Comparison of ENCODE assay signal across 33 cellular contexts in the genomic region with DNA sequence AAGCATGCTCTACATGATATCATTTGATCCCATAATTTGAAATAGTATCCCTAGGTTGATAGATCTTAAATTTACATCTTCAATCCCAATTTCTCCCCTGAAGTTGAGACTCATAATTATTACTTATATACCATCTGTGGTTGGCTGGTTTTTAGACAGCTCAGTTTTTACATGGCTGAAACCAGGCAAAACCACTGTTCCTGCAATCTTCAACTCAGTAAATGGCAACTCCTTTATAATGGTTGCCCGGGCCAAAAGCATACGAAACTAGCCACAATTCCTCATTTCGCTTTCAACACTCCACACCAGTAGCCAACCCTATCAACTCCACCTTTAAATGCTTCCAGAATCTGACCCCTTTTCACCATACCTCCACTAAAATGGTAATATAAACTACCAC.
"Had no signal": no experiment of that assay in that cellular context is flagged by ENCODE, and none has a peak within 500 bp of the region (broad histone marks: within the 10 kb centered on the region; RNA-seq: fewer than 3 reads in every experiment).

No MANE protein-coding gene starts in this region.

- H3K9me3 ChIP-seq: ascending aorta had no signal

- H3K4me1 Mint-ChIP-seq: activated B cell treated with CpG ODN at 0.5 μM for 24 hours had no signal

- H3K9me3 Mint-ChIP-seq: activated B cell treated with CpG ODN at 0.5 μM for 24 hours; activated CD4-positive, alpha-beta memory T cell treated with anti-CD3 and anti-CD28 coated beads for 36 hours; activated T-cell treated with anti-CD3 and anti-CD28 coated beads, Interleukin-2, amount 50 U/mL, for 24 hours; central memory CD8-positive, alpha-beta T cell had no signal

- DNase-seq: activated B cell treated with CpG ODN at 0.5 μM for 24 hours; activated CD4-positive, alpha-beta memory T cell treated with anti-CD3 and anti-CD28 coated beads for 36 hours; activated CD4-positive, alpha-beta T cell treated with anti-CD3 and anti-CD28 coated beads for 4 hours; activated CD4-positive, alpha-beta T cell treated with anti-CD3 and anti-CD28 coated beads, Interleukin-2, amount 10 ng/mL, durations not matched to agents 24 days and 14 days; activated CD4-positive, alpha-beta T cell treated with anti-CD3 and anti-CD28 coated beads, Interleukin-2, amount 50 U/mL, for 1 hour; activated CD4-positive, alpha-beta T cell treated with anti-CD3 and anti-CD28 coated beads, Interleukin-2, amount 50 U/mL, for 4 hours; activated CD4-positive, CD25-positive, alpha-beta regulatory T cell treated with anti-CD3 and anti-CD28 coated beads, Interleukin-2, amount 50 U/mL, for 72 hours; activated CD8-positive, alpha-beta memory T cell treated with anti-CD3 and anti-CD28 coated beads, Interleukin-2, amount 50 U/mL, for 4 hours; activated CD8-positive, alpha-beta T cell treated with anti-CD3 and anti-CD28 coated beads for 36 hours; activated effector memory CD4-positive, alpha-beta T cell treated with Interleukin-2 at 50 U/mL for 16 hours; activated gamma-delta T cell; activated naive CD4-positive, alpha-beta T cell treated with anti-CD3 and anti-CD28 coated beads, Interleukin-2, amount 10 ng/mL, durations not matched to agents 7 days and 5 days; activated naive CD4-positive, alpha-beta T cell treated with Interleukin-2 at 50 U/mL for 16 hours; activated naive CD8-positive, alpha-beta T cell treated with anti-CD3 and anti-CD28 coated beads, Interleukin-2, amount 10 ng/mL, durations not matched to agents 7 days and 5 days; activated naive CD8-positive, alpha-beta T cell treated with anti-CD3 and anti-CD28 coated beads, Interleukin-2, amount 50 U/mL, for 24 hours; activated T-cell treated with anti-CD3 and anti-CD28 coated beads, Interleukin-2, amount 50 U/mL, for 24 hours; activated T-cell treated with anti-CD3 and anti-CD28 coated beads, Interleukin-2, amount 50 U/mL, for 48 hours; amygdala; anterior cingulate cortex; caudate nucleus; cerebellar nuclear complex; T-helper 2 cell; T-helper 9 cell had no signal

- H3K27me3 ChIP-seq: ascending aorta, cardiac muscle cell had no signal

- H3K27me3 Mint-ChIP-seq: activated CD4-positive, alpha-beta memory T cell treated with anti-CD3 and anti-CD28 coated beads for 36 hours; activated CD8-positive, alpha-beta T cell treated with anti-CD3 and anti-CD28 coated beads for 36 hours; activated naive CD4-positive, alpha-beta T cell treated with anti-CD3 and anti-CD28 coated beads, Interleukin-2, amount 10 ng/mL, durations not matched to agents 7 days and 5 days; activated naive CD4-positive, alpha-beta T cell treated with anti-CD3 and anti-CD28 coated beads, Interleukin-2, amount 50 U/mL, for 24 hours; activated naive CD8-positive, alpha-beta T cell; activated naive CD8-positive, alpha-beta T cell treated with anti-CD3 and anti-CD28 coated beads, Interleukin-2, amount 50 U/mL, for 24 hours; activated T-cell treated with anti-CD3 and anti-CD28 coated beads, Interleukin-2, amount 50 U/mL, for 24 hours; brain; central memory CD8-positive, alpha-beta T cell had no signal

- H3K27ac ChIP-seq: ascending aorta, cardiac muscle cell, VCaP had no signal

- H3K4me3 ChIP-seq: ascending aorta, cardiac muscle cell had no signal

- H3K27ac Mint-ChIP-seq: activated B cell treated with CpG ODN at 0.5 μM for 24 hours; activated CD4-positive, alpha-beta memory T cell treated with anti-CD3 and anti-CD28 coated beads for 36 hours; activated CD4-positive, alpha-beta T cell treated with anti-CD3 and anti-CD28 coated beads, Interleukin-2, amount 10 ng/mL, durations not matched to agents 24 days and 14 days; activated CD8-positive, alpha-beta T cell treated with anti-CD3 and anti-CD28 coated beads for 36 hours; activated naive CD4-positive, alpha-beta T cell treated with anti-CD3 and anti-CD28 coated beads, Interleukin-2, amount 10 ng/mL, durations not matched to agents 7 days and 5 days; activated naive CD4-positive, alpha-beta T cell treated with anti-CD3 and anti-CD28 coated beads, Interleukin-2, amount 50 U/mL, for 24 hours; activated naive CD8-positive, alpha-beta T cell; activated naive CD8-positive, alpha-beta T cell treated with anti-CD3 and anti-CD28 coated beads, Interleukin-2, amount 50 U/mL, for 24 hours; activated T-cell treated with anti-CD3 and anti-CD28 coated beads, Interleukin-2, amount 50 U/mL, for 24 hours; activated T-helper 2 cell treated with anti-CD3 and anti-CD28 coated beads, Interferon-gamma antibody, Interleukin-2, Interleukin-4, amounts not matched to agents 10 μg/mL and 5 μg/mL and 100 μg/mL, durations not matched to agents 14 hours and 24 hours and 36 hours; brain; T-helper 1 cell treated with Interleukin-12 subunit alpha and Interleukin-12 subunit beta and Interleukin-4 antibody, amounts not matched to agents 30 μg/mL and 1 μg/mL, for 36 hours; T-helper 2 cell treated with Interferon-gamma antibody and Interleukin-4, amounts not matched to agents 5 μg/mL and 100 μg/mL, for 36 hours had no signal

- H3K36me3 Mint-ChIP-seq: activated CD4-positive, alpha-beta memory T cell treated with anti-CD3 and anti-CD28 coated beads for 36 hours; brain had no signal

- ATAC-seq: activated naive CD8-positive, alpha-beta T cell treated with anti-CD3 and anti-CD28 coated beads, Interleukin-2, amount 50 U/mL, for 24 hours had no signal

- H3K4me3 Mint-ChIP-seq: activated B cell treated with CpG ODN at 0.5 μM for 24 hours; activated CD4-positive, alpha-beta memory T cell treated with anti-CD3 and anti-CD28 coated beads for 36 hours; activated CD4-positive, alpha-beta T cell treated with anti-CD3 and anti-CD28 coated beads, Interleukin-2, amount 10 ng/mL, durations not matched to agents 24 days and 14 days; activated CD8-positive, alpha-beta T cell treated with anti-CD3 and anti-CD28 coated beads for 36 hours; activated naive CD4-positive, alpha-beta T cell treated with anti-CD3 and anti-CD28 coated beads, Interleukin-2, amount 10 ng/mL, durations not matched to agents 7 days and 5 days; activated naive CD4-positive, alpha-beta T cell treated with anti-CD3 and anti-CD28 coated beads, Interleukin-2, amount 50 U/mL, for 24 hours; activated naive CD8-positive, alpha-beta T cell; activated naive CD8-positive, alpha-beta T cell treated with anti-CD3 and anti-CD28 coated beads, Interleukin-2, amount 10 ng/mL, durations not matched to agents 7 days and 5 days; activated naive CD8-positive, alpha-beta T cell treated with anti-CD3 and anti-CD28 coated beads, Interleukin-2, amount 50 U/mL, for 24 hours; activated T-cell treated with anti-CD3 and anti-CD28 coated beads, Interleukin-2, amount 50 U/mL, for 24 hours; brain; central memory CD8-positive, alpha-beta T cell; T-helper 1 cell treated with Interleukin-12 subunit alpha and Interleukin-12 subunit beta and Interleukin-4 antibody, amounts not matched to agents 30 μg/mL and 1 μg/mL, for 36 hours; T-helper 2 cell treated with Interferon-gamma antibody and Interleukin-4, amounts not matched to agents 5 μg/mL and 100 μg/mL, for 36 hours had no signal

- H3K36me3 ChIP-seq: ascending aorta, cardiac muscle cell had no signal
